16 cellular contexts compared by ENCODE assay signal in genomic region chr6:98067375-98067774, GRCh38.
A peak's percentile ranks its signal among the peaks of the same experiment; 100 is the strongest.
DNase-seq lines count a peak whose midpoint lies in the region; ATAC-seq, FAIRE-seq and TF ChIP-seq lines count a peak whose summit lies in the region.
"Had no signal": no experiment of that assay in that cellular context is flagged by ENCODE, and none has a peak within 500 bp of the region (broad histone marks: within the 10 kb centered on the region; RNA-seq: fewer than 3 reads in every experiment).

No MANE protein-coding gene starts in this region.

- H3K36me3 ChIP-seq in GM12878 (ENCODE audit: control insufficient read depth in 2 of 2, insufficient read depth in 2 of 2, low read length in 1 of 2) = no peaks in the 10 kb centered on the region
- no peaks in the 10 kb centered on the region for H3K36me3 ChIP-seq in mesendoderm (ENCODE audit: control insufficient read depth, insufficient read depth, low read length)
- H3K36me3 ChIP-seq in BE2C = no peaks in the 10 kb centered on the region

- no peak overlapping the region for H3K18ac ChIP-seq in mesendoderm (ENCODE audit: low read length)

- peaks cover 5% of the 10 kb centered on the region for H3K9me3 Mint-ChIP-seq in stimulated activated effector memory CD8-positive, alpha-beta T cell treated with anti-CD3 and anti-CD28 coated beads, Interleukin-12 subunit alpha, Interleukin-12 subunit beta, amount 100 ng/mL, for 72 hours

- H3K27ac ChIP-seq in GM12878 (ENCODE audit: control insufficient read depth, insufficient read depth) = no peak overlapping the region
- H3K27ac ChIP-seq in mesendoderm (ENCODE audit: low read depth, low read length) = no peak overlapping the region
- H3K27ac ChIP-seq: A549 had no signal

- H3K4me1 ChIP-seq in GM12878 (ENCODE audit: control insufficient read depth, insufficient read depth, low read length) (no peaks in the 10 kb centered on the region), mesendoderm (ENCODE audit: control insufficient read depth, low read depth, low read length) (no peaks in the 10 kb centered on the region), BE2C (no peaks in the 10 kb centered on the region)
- H3K4me1 ChIP-seq: A549, Caco-2 had no signal

- TF ChIP-seq POLR2A in GM12878 (IDR thresholded peaks at IDR 0.05; ENCODE audit: low read depth, low read length) = no peak

- no peak overlapping the region for H2BK15ac ChIP-seq in mesendoderm (replicated peaks; ENCODE audit: low read depth)

- H3K4ac ChIP-seq in mesendoderm (ENCODE audit: low read depth, low read length) = no peak overlapping the region

- no peak overlapping the region for H4K8ac ChIP-seq in mesendoderm (ENCODE audit: low read depth, low read length)

- SMC1A ChIA-PET in GM12878 (lab: Charles Lee; ENCODE audit: uncharacterized antibody, unreplicated experiment) = no interaction called here

- no peak overlapping the region for H3K56ac ChIP-seq in mesendoderm (ENCODE audit: low read length)

- H3K4me3 ChIP-seq in GM12878 = no peak overlapping the region
- no peak overlapping the region for H3K4me3 ChIP-seq in mesendoderm (ENCODE audit: low read length)
- H3K4me3 ChIP-seq in BE2C (ENCODE audit: low read depth, low read length) = no peak overlapping the region
- H3K4me3 ChIP-seq: A549 had no signal

- no peak overlapping the region for H2AFZ ChIP-seq in GM12878 (ENCODE audit: control insufficient read depth, low read depth, low read length)

- ATAC-seq in GM12878 = no peak
- ATAC-seq in stimulated activated effector memory CD8-positive, alpha-beta T cell treated with anti-CD3 and anti-CD28 coated beads, Interleukin-12 subunit alpha, Interleukin-12 subunit beta, amount 100 ng/mL, for 72 hours = peak; percentile 24
- ATAC-seq: A549; CD8-positive, alpha-beta T cell; HCT116; HepG2 had no signal

- CTCF ChIA-PET in GM12878 (lab: Yijun Ruan, JAX) = no interaction called here

- in situ Hi-C loops in GM12878 (cut with MboI) = no loop called here

- TF ChIP-seq EP300 in GM12878 (IDR thresholded peaks at IDR 0.05; ENCODE audit: borderline replicate concordance in 1 of 2, control insufficient read depth in 1 of 2, low read depth in 2 of 2, low read length in 2 of 2) = no peak

- DNase-seq in NCI-H748 (lab: John Stamatoyannopoulos, UW; ENCODE audit: unreplicated experiment) = peak; percentile 29
- no peak for DNase-seq in NCI-H748 treated with DMSO at 0.1 percent for 48 hours (lab: John Stamatoyannopoulos, UW)
- DNase-seq in GM12878 (ENCODE audit: low read depth, low spot score) = no peak
- peak; percentile 6 for DNase-seq in mesendoderm
- DNase-seq in stimulated activated effector memory CD8-positive, alpha-beta T cell treated with anti-CD3 and anti-CD28 coated beads, Interleukin-12 subunit alpha, Interleukin-12 subunit beta, amount 100 ng/mL, for 72 hours (ENCODE audit: low spot score in 2 of 2) = no peak
- no peak for DNase-seq in activated effector memory CD4-positive, alpha-beta T cell treated with anti-CD3 and anti-CD28 coated beads, Interleukin-2, amount 50 U/mL, for 16 hours
- DNase-seq in BE2C = no peak
- DNase-seq: Caco-2; CD8-positive, alpha-beta T cell had no signal

- H4K20me1 ChIP-seq in GM12878 (ENCODE audit: control insufficient read depth, insufficient read depth) = no peaks in the 10 kb centered on the region

- H3K79me2 ChIP-seq in GM12878 (ENCODE audit: control insufficient read depth, insufficient read depth, low read length) = no peaks in the 10 kb centered on the region
- no peaks in the 10 kb centered on the region for H3K79me2 ChIP-seq in mesendoderm (ENCODE audit: control insufficient read depth, insufficient read depth, low read length)

- no peaks in the 10 kb centered on the region for H3K4me1 Mint-ChIP-seq in stimulated activated effector memory CD8-positive, alpha-beta T cell treated with anti-CD3 and anti-CD28 coated beads, Interleukin-12 subunit alpha, Interleukin-12 subunit beta, amount 100 ng/mL, for 72 hours
- H3K4me1 Mint-ChIP-seq: CD14-positive monocyte had no signal

- whole genome bisulfite sequencing in GM12878 (ENCODE audit: insufficient coverage, insufficient replicate concordance, low lambda C conversion rate, missing lambda C conversion rate) = 12% methylated on average over 2 of the region's 2 CpGs
- no CpG with 5 or more reads among the region's 2 CpGs for WGBS in mesendoderm (ENCODE audit: extremely low coverage, insufficient coverage, low lambda C conversion rate)

- H3K27ac Mint-ChIP-seq in stimulated activated effector memory CD8-positive, alpha-beta T cell treated with anti-CD3 and anti-CD28 coated beads, Interleukin-12 subunit alpha, Interleukin-12 subunit beta, amount 100 ng/mL, for 72 hours = no peak overlapping the region
- H3K27ac Mint-ChIP-seq: CD14-positive monocyte; CD8-positive, alpha-beta T cell had no signal

- no peak overlapping the region for H3K9ac ChIP-seq in GM12878 (ENCODE audit: control insufficient read depth, insufficient read depth, low read length)
- no peak overlapping the region for H3K9ac ChIP-seq in mesendoderm (ENCODE audit: low read length)

- no TSS peak for BruUV-seq in GM12878 (replicated peaks; lab: Mats Ljungman, UMichigan)

- no peak overlapping the region for H2AK5ac ChIP-seq in mesendoderm (ENCODE audit: low read length)

- RAD21 ChIA-PET in GM12878 (lab: Charles Lee; ENCODE audit: unreplicated experiment) = no interaction called here

- intact Hi-C loops in GM12878 (cut with micrococcal nuclease; ENCODE audit: unreplicated experiment) = no loop called here

- no peaks in the 10 kb centered on the region for H3K36me3 Mint-ChIP-seq in stimulated activated effector memory CD8-positive, alpha-beta T cell treated with anti-CD3 and anti-CD28 coated beads, Interleukin-12 subunit alpha, Interleukin-12 subunit beta, amount 100 ng/mL, for 72 hours
- H3K36me3 Mint-ChIP-seq: CD14-positive monocyte; CD8-positive, alpha-beta T cell had no signal

- TF ChIP-seq CTCF in GM12878 (IDR thresholded peaks at IDR 0.05 in 2 of 3, conservative IDR thresholded peaks at IDR 0.05 in 1 of 3; ENCODE audit: control insufficient read depth in 2 of 3, extremely low read depth in 1 of 3, insufficient read depth in 1 of 3, low read depth in 3 of 3, low read length in 3 of 3) = no peak
- no peak for TF ChIP-seq CTCF in BE2C (IDR thresholded peaks at IDR 0.05; ENCODE audit: low read depth, low read length)

- FAIRE-seq in GM12878 (lab: Jason Lieb, UNC) = peak; percentile 49
- FAIRE-seq: A549, GM18507, H54, HepG2, HTR-8/SVneo had no signal

- H2BK120ac ChIP-seq in mesendoderm (ENCODE audit: low read depth, low read length) = no peak overlapping the region

- no peak overlapping the region for H2BK5ac ChIP-seq in mesendoderm (ENCODE audit: low read length)

- no peak overlapping the region for H3K23ac ChIP-seq in mesendoderm (ENCODE audit: low read length)

- no peak for TF ChIP-seq RAD21 in GM12878 (IDR thresholded peaks at IDR 0.05; ENCODE audit: insufficient read depth, low read depth, low read length)

- H3K27me3 ChIP-seq in GM12878 (replicated peaks in 1 of 2; ENCODE audit: control insufficient read depth in 2 of 2, insufficient read depth in 2 of 2, low read length in 1 of 2) (no peaks in the 10 kb centered on the region), mesendoderm (ENCODE audit: insufficient read depth, low read length, poor library complexity) (no peaks in the 10 kb centered on the region), BE2C (no peaks in the 10 kb centered on the region)

- no peaks in the 10 kb centered on the region for H3K79me1 ChIP-seq in mesendoderm (ENCODE audit: low read length)

- H3K4me2 ChIP-seq in GM12878 (ENCODE audit: control insufficient read depth, insufficient read depth) (no peak overlapping the region), mesendoderm (ENCODE audit: low read length) (no peak overlapping the region)
- H3K4me2 ChIP-seq: A549 had no signal

- H3K4me3 Mint-ChIP-seq in stimulated activated effector memory CD8-positive, alpha-beta T cell treated with anti-CD3 and anti-CD28 coated beads, Interleukin-12 subunit alpha, Interleukin-12 subunit beta, amount 100 ng/mL, for 72 hours = no peak overlapping the region
- H3K4me3 Mint-ChIP-seq: CD14-positive monocyte; CD8-positive, alpha-beta T cell had no signal

- no peak overlapping the region for H4K5ac ChIP-seq in mesendoderm (ENCODE audit: low read length)

- POLR2A ChIA-PET in GM12878 (lab: Charles Lee) = no interaction called here

- H3K9me3 ChIP-seq in GM12878 (replicated peaks; ENCODE audit: control insufficient read depth, insufficient read depth, low read length) = no peaks in the 10 kb centered on the region
- H3K9me3 ChIP-seq in BE2C = no peaks in the 10 kb centered on the region
- H3K9me3 ChIP-seq: A549, Caco-2 had no signal

TF ChIP-seq in GM12878, 131 proteins besides CTCF, POLR2A, EP300 and RAD21 (continues in another document):
- no peak for TF ChIP-seq IRF4 (IDR thresholded peaks at IDR 0.05; ENCODE audit: low read depth, low read length)
- TF ChIP-seq KAT2A (conservative IDR thresholded peaks at IDR 0.05; ENCODE audit: control insufficient read depth, low read depth, low read length) = no peak
- no peak for TF ChIP-seq LARP7 (IDR thresholded peaks at IDR 0.05)
- TF ChIP-seq TARDBP (IDR thresholded peaks at IDR 0.05; ENCODE audit: borderline replicate concordance) = no peak
- TF ChIP-seq ZNF207 (IDR thresholded peaks at IDR 0.05; ENCODE audit: borderline replicate concordance) = no peak
- no peak for TF ChIP-seq ZZZ3 (IDR thresholded peaks at IDR 0.05; ENCODE audit: control insufficient read depth, insufficient read length, low read depth)
- no peak for TF ChIP-seq TCF3 (IDR thresholded peaks at IDR 0.05; ENCODE audit: borderline replicate concordance, insufficient read depth, low read depth, low read length)
- no peak for TF ChIP-seq IRF5 (IDR thresholded peaks at IDR 0.05; ENCODE audit: borderline replicate concordance)
- TF ChIP-seq ATF7 (IDR thresholded peaks at IDR 0.05; ENCODE audit: low read depth) = no peak
- TF ChIP-seq KDM1A (IDR thresholded peaks at IDR 0.05; ENCODE audit: borderline replicate concordance) = no peak
- no peak for TF ChIP-seq FOXK2 (IDR thresholded peaks at IDR 0.05)
- TF ChIP-seq RCOR1 (conservative IDR thresholded peaks at IDR 0.05; ENCODE audit: low read depth, low read length) = no peak
- TF ChIP-seq TBL1XR1 (IDR thresholded peaks at IDR 0.05; ENCODE audit: low read depth, low read length) = no peak
- no peak for TF ChIP-seq EGR1 (IDR thresholded peaks at IDR 0.05; ENCODE audit: borderline replicate concordance in 1 of 2, low read depth in 2 of 2, low read length in 2 of 2)

Comparison
In these comparisons a context has a peak if more than half of its experiments do, and no peak if none do; other contexts are left out.
1. DNase-seq: peak in NCI-H748 (single experiment) and mesendoderm (single experiment); none in NCI-H748 treated with DMSO at 0.1 percent for 48 hours (single experiment), GM12878 (single experiment), stimulated activated effector memory CD8-positive, alpha-beta T cell treated with anti-CD3 and anti-CD28 coated beads, Interleukin-12 subunit alpha, Interleukin-12 subunit beta, amount 100 ng/mL, for 72 hours (0 of 2), activated effector memory CD4-positive, alpha-beta T cell treated with anti-CD3 and anti-CD28 coated beads, Interleukin-2, amount 50 U/mL, for 16 hours (single experiment) and BE2C (single experiment).